In genomic region chr20:387520-387919, GRCh38 we compare ENCODE assay signal across 1 cellular context.
TF ChIP-seq lines count a peak whose summit lies in the region.

No MANE protein-coding gene starts in this region.

TF ChIP-seq in SK-N-SH, 30 proteins besides CTCF, POLR2A, EP300 and RAD21 (continued from another document):
- TF ChIP-seq USF2 (IDR thresholded peaks at IDR 0.05; ENCODE audit: borderline replicate concordance, low read depth, low read length) (no peak), RFX5 (IDR thresholded peaks at IDR 0.05; ENCODE audit: low read length) (no peak), REST (IDR thresholded peaks at IDR 0.05; ENCODE audit: low read depth, low read length) (no peak), ZBTB33 (IDR thresholded peaks at IDR 0.05; ENCODE audit: borderline replicate concordance, low read depth) (no peak), POLR2AphosphoS5 (IDR thresholded peaks at IDR 0.05; ENCODE audit: low read depth, low read length) (no peak), USF1 (IDR thresholded peaks at IDR 0.05; ENCODE audit: borderline replicate concordance, low read depth) (no peak), TCF12 (IDR thresholded peaks at IDR 0.05) (no peak), NFIC (IDR thresholded peaks at IDR 0.05; ENCODE audit: borderline replicate concordance) (no peak), NRF1 (IDR thresholded peaks at IDR 0.05; ENCODE audit: low read depth, low read length) (no peak), SMC3 (IDR thresholded peaks at IDR 0.05; ENCODE audit: low read depth, low read length) (no peak), ELF1 (IDR thresholded peaks at IDR 0.05) (no peak)
